In genomic region chr2:203697763-203698162, GRCh38 we compare ENCODE assay signal across 1 cellular context.
TF ChIP-seq lines count a peak whose summit lies in the region.
"Not testable (repeated sequence)": the region's sequence is repeated elsewhere in the genome, so short reads cannot be mapped to it uniquely, and the experiment has no call there.

No MANE protein-coding gene starts in this region.

TF ChIP-seq in HepG2, 621 proteins besides CTCF, POLR2A, EP300 and RAD21 (continued from another document):
- TF ChIP-seq, protein P1, sequence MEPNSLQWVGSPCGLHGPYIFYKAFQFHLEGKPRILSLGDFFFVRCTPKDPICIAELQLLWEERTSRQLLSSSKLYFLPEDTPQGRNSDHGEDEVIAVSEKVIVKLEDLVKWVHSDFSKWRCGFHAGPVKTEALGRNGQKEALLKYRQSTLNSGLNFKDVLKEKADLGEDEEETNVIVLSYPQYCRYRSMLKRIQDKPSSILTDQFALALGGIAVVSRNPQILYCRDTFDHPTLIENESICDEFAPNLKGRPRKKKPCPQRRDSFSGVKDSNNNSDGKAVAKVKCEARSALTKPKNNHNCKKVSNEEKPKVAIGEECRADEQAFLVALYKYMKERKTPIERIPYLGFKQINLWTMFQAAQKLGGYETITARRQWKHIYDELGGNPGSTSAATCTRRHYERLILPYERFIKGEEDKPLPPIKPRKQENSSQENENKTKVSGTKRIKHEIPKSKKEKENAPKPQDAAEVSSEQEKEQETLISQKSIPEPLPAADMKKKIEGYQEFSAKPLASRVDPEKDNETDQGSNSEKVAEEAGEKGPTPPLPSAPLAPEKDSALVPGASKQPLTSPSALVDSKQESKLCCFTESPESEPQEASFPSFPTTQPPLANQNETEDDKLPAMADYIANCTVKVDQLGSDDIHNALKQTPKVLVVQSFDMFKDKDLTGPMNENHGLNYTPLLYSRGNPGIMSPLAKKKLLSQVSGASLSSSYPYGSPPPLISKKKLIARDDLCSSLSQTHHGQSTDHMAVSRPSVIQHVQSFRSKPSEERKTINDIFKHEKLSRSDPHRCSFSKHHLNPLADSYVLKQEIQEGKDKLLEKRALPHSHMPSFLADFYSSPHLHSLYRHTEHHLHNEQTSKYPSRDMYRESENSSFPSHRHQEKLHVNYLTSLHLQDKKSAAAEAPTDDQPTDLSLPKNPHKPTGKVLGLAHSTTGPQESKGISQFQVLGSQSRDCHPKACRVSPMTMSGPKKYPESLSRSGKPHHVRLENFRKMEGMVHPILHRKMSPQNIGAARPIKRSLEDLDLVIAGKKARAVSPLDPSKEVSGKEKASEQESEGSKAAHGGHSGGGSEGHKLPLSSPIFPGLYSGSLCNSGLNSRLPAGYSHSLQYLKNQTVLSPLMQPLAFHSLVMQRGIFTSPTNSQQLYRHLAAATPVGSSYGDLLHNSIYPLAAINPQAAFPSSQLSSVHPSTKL (CRISPR knock-in tag; IDR thresholded peaks at IDR 0.05) = peak; percentile 51; the same call in 1 of the 2 replicates
- TF ChIP-seq TCF7 (IDR thresholded peaks at IDR 0.05; ENCODE audit: low read depth) = peak; percentile 31; the same call in 1 of the 2 replicates
- peak; percentile 58 for TF ChIP-seq FOXA3 (CRISPR knock-in tag; IDR thresholded peaks at IDR 0.05)
- TF ChIP-seq BCL6 (CRISPR knock-in tag; IDR thresholded peaks at IDR 0.05) = peak; percentile 41; the same call in 1 of the 2 replicates
- peak; percentile 41; the same call in 1 of the 2 replicates for TF ChIP-seq FOXJ3 (CRISPR knock-in tag; IDR thresholded peaks at IDR 0.05; ENCODE audit: borderline replicate concordance)
- TF ChIP-seq ATF7 (IDR thresholded peaks at IDR 0.05) = 0 out of 2 replicates have a peak, but pooled peaks have one; percentile 19
- not testable (repeated sequence) for TF ChIP-seq ATF7 (CRISPR knock-in tag; IDR thresholded peaks at IDR 0.05); FOXP1 (IDR thresholded peaks at IDR 0.05); SOX13 (IDR thresholded peaks at IDR 0.05)
- 0 out of 4 replicates have a peak, but pooled peaks of 1 of the 2 experiments have one; percentile 15 for TF ChIP-seq ATF4 (CRISPR knock-in tag; IDR thresholded peaks at IDR 0.05)
- peak; percentile 68 for TF ChIP-seq GATAD2A (CRISPR knock-in tag; IDR thresholded peaks at IDR 0.05)
- TF ChIP-seq MED1 (CRISPR knock-in tag; IDR thresholded peaks at IDR 0.05) = 0 out of 2 replicates have a peak, but pooled peaks have one; percentile 14
- TF ChIP-seq FOXP1 (CRISPR knock-in tag; IDR thresholded peaks at IDR 0.05) = peak; percentile 44; the same call in 1 of the 2 replicates
- TF ChIP-seq NCOA2 (CRISPR knock-in tag; IDR thresholded peaks at IDR 0.05) = 0 out of 2 replicates have a peak, but pooled peaks have one; percentile 47
- peak in 1 of 2 experiments; percentile 21; a peak in 1 of 4 replicates for TF ChIP-seq SOX13 (CRISPR knock-in tag; conservative IDR thresholded peaks at IDR 0.05 in 1 of 2, IDR thresholded peaks at IDR 0.05 in 1 of 2)
- TF ChIP-seq ISL2 (CRISPR knock-in tag; IDR thresholded peaks at IDR 0.05) = peak; percentile 59; the same call in 1 of the 2 replicates
- TF ChIP-seq ZMYM4 (CRISPR knock-in tag; IDR thresholded peaks at IDR 0.05) = peak; percentile 22; the same call in 1 of the 2 replicates
- peak; percentile 20; the same call in 1 of the 2 replicates for TF ChIP-seq SOX5 (CRISPR knock-in tag; IDR thresholded peaks at IDR 0.05; ENCODE audit: borderline replicate concordance)
- TF ChIP-seq, protein P2, sequence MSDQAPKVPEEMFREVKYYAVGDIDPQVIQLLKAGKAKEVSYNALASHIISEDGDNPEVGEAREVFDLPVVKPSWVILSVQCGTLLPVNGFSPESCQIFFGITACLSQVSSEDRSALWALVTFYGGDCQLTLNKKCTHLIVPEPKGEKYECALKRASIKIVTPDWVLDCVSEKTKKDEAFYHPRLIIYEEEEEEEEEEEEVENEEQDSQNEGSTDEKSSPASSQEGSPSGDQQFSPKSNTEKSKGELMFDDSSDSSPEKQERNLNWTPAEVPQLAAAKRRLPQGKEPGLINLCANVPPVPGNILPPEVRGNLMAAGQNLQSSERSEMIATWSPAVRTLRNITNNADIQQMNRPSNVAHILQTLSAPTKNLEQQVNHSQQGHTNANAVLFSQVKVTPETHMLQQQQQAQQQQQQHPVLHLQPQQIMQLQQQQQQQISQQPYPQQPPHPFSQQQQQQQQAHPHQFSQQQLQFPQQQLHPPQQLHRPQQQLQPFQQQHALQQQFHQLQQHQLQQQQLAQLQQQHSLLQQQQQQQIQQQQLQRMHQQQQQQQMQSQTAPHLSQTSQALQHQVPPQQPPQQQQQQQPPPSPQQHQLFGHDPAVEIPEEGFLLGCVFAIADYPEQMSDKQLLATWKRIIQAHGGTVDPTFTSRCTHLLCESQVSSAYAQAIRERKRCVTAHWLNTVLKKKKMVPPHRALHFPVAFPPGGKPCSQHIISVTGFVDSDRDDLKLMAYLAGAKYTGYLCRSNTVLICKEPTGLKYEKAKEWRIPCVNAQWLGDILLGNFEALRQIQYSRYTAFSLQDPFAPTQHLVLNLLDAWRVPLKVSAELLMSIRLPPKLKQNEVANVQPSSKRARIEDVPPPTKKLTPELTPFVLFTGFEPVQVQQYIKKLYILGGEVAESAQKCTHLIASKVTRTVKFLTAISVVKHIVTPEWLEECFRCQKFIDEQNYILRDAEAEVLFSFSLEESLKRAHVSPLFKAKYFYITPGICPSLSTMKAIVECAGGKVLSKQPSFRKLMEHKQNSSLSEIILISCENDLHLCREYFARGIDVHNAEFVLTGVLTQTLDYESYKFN (CRISPR knock-in tag; conservative IDR thresholded peaks at IDR 0.05) = peak; percentile 43; the same call in 1 of the 2 replicates
- TF ChIP-seq, protein P3, sequence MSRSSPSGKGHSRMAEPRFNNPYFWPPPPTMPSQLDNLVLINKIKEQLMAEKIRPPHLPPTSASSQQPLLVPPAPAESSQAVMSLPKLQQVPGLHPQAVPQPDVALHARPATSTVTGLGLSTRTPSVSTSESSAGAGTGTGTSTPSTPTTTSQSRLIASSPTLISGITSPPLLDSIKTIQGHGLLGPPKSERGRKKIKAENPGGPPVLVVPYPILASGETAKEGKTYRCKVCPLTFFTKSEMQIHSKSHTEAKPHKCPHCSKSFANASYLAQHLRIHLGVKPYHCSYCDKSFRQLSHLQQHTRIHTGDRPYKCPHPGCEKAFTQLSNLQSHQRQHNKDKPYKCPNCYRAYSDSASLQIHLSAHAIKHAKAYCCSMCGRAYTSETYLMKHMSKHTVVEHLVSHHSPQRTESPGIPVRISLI (CRISPR knock-in tag; IDR thresholded peaks at IDR 0.05; ENCODE audit: borderline replicate concordance) = peak; percentile 84; the same call in 1 of the 2 replicates
- peak; percentile 25; the same call in 1 of the 2 replicates for TF ChIP-seq HOXA5 (CRISPR knock-in tag; IDR thresholded peaks at IDR 0.05)
